In the genomic region with DNA sequence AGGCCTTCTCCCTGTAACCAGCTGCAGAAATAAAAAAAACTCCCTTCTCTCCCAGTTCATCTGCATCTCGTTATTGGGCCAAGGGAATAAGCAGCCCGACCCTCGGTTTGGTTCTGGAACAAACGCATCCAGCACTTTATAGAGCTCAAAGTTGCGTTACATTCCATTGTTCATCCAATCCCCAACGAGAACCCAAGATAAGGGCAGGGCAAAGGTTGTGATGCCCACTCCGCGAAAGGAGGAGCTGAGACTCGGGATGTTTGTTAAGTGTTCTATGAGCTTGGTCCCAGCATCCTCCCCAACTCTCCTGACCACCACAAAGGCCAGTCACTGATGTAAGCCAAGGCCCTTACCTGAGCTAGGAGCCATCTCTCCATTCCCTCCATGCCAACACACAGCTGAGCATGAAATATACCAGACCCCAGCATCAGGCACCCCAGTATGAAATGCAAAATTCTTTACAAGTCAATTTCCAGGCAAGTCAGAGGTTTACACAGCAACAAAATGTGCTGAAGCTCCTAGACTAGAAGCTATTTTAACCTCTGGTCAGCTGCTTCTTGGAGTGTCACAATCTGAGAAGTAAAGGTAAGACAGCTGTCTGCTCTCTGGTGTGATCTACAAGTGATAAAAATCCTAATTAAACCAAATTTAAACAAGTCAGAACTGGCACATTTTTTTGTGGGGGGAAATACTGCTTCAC, we compare ENCODE assay signal across 12 cellular contexts. TPM values are rescaled to one million over a fixed set of nuclear protein-coding genes. Genes with fewer than 3 reads are reported as not detected.
DNase-seq lines count a peak whose midpoint lies in the region; ATAC-seq, FAIRE-seq and TF ChIP-seq lines count a peak whose summit lies in the region.
"Had no signal": no experiment of that assay in that cellular context is flagged by ENCODE, and none has a peak within 500 bp of the region (broad histone marks: within the 10 kb centered on the region; RNA-seq: fewer than 3 reads in every experiment).

No MANE protein-coding gene starts in this region.

- no peak overlapping the region for H3K4me3 ChIP-seq in small intestine (ENCODE audit: low read depth in 1 of 2, low read length in 2 of 2)
- no peak overlapping the region for H3K4me3 ChIP-seq in GM23338

- FAIRE-seq in small intestine (lab: Jason Lieb, UNC) = no peak
- FAIRE-seq: A204.1, bronchial epithelial cell had no signal

- 17 to 51% (median 50%) methylated on average over 9 of the region's 9 CpGs for WGBS in small intestine, 3 donors

- no peaks in the 10 kb centered on the region for H3K9me3 ChIP-seq in small intestine (ENCODE audit: control insufficient read depth, low read depth)

- H3K27me3 ChIP-seq in small intestine (ENCODE audit: control insufficient read depth in 2 of 2, insufficient read depth in 2 of 2, low read length in 2 of 2) = no peaks in the 10 kb centered on the region
- H3K27me3 ChIP-seq in GM23338 (ENCODE audit: insufficient read depth) = no peaks in the 10 kb centered on the region

- no peaks in the 10 kb centered on the region for H3K9me2 ChIP-seq in GM23338 (ENCODE audit: insufficient read depth)

- no peak for TF ChIP-seq CTCF in GM23338 (conservative IDR thresholded peaks at IDR 0.05; ENCODE audit: low read depth in 2 of 2)

- H4K20me1 ChIP-seq in GM23338 (replicated peaks; ENCODE audit: insufficient read depth) = peaks cover 89% of the 10 kb centered on the region

- no peaks in the 10 kb centered on the region for H3K27me3 Mint-ChIP-seq in activated CD4-positive, alpha-beta T cell treated with anti-CD3 and anti-CD28 coated beads for 36 hours
- H3K27me3 Mint-ChIP-seq in activated CD4-positive, alpha-beta memory T cell treated with anti-CD3 and anti-CD28 coated beads, Interleukin-2, amount 10 ng/mL, durations not matched to agents 7 days and 5 days = no peaks in the 10 kb centered on the region
- H3K27me3 Mint-ChIP-seq in immature natural killer cell (ENCODE audit: low read depth in 3 of 3) = peaks cover 4 to 27% (median 16%) of the 10 kb centered on the region in 3 donors
- H3K27me3 Mint-ChIP-seq in GM23338 (ENCODE audit: insufficient read depth, low read depth, poor library complexity) = peaks cover 3% of the 10 kb centered on the region

- POLR2A ChIA-PET in activated CD4-positive, alpha-beta T cell treated with anti-CD3 and anti-CD28 coated beads for 36 hours (lab: Charles Lee) = interaction anchor here (0.6 to 2.4 kb wide), 7 partner anchors 9 to 869 kb away, joined by 3 to 10 read pairs (median 3); a partner anchor contains a TSS
- POLR2A ChIA-PET in activated CD4-positive, alpha-beta memory T cell treated with anti-CD3 and anti-CD28 coated beads, Interleukin-2, amount 10 ng/mL, durations not matched to agents 7 days and 5 days (lab: Charles Lee) = interaction anchor here (1.1 to 4.7 kb wide), 8 partner anchors 11 to 31 kb away, joined by 3 to 36 read pairs (median 8); a partner anchor contains a TSS

- CTCF ChIA-PET in activated CD4-positive, alpha-beta T cell treated with anti-CD3 and anti-CD28 coated beads for 36 hours (lab: Charles Lee) = interaction anchor here (0.5 to 2.1 kb wide), 11 partner anchors 9 to 563 kb away, joined by 3 to 13 read pairs (median 4); no protein-coding TSS in a partner anchor
- CTCF ChIA-PET in activated CD4-positive, alpha-beta memory T cell treated with anti-CD3 and anti-CD28 coated beads, Interleukin-2, amount 10 ng/mL, durations not matched to agents 7 days and 5 days (lab: Charles Lee) = interaction anchor here (0.5 to 2.0 kb wide), 6 partner anchors 8 to 131 kb away, joined by 3 to 9 read pairs (median 4); a partner anchor contains a TSS

- no peaks in the 10 kb centered on the region for H3K9me3 Mint-ChIP-seq in activated CD4-positive, alpha-beta T cell treated with anti-CD3 and anti-CD28 coated beads for 36 hours (ENCODE audit: low read depth)
- H3K9me3 Mint-ChIP-seq in activated CD4-positive, alpha-beta memory T cell treated with anti-CD3 and anti-CD28 coated beads, Interleukin-2, amount 10 ng/mL, durations not matched to agents 7 days and 5 days = no peaks in the 10 kb centered on the region
- H3K9me3 Mint-ChIP-seq in immature natural killer cell (no peaks in the 10 kb centered on the region), GM23338 (peaks cover 8% of the 10 kb centered on the region; the same call in 2 of the 3 replicates)

- H3K36me3 ChIP-seq in small intestine (ENCODE audit: control insufficient read depth in 2 of 2, insufficient read depth in 2 of 2, low read length in 2 of 2) (no peaks in the 10 kb centered on the region), GM23338 (ENCODE audit: insufficient read depth) (no peaks in the 10 kb centered on the region; the same call in 1 of the 2 replicates)

- peaks cover 99% of the 10 kb centered on the region for H3K79me2 ChIP-seq in GM23338 (replicated peaks; ENCODE audit: insufficient read depth)

- H3K4me3 Mint-ChIP-seq in activated CD4-positive, alpha-beta T cell treated with anti-CD3 and anti-CD28 coated beads for 36 hours = peak overlapping the region; percentile 2
- H3K4me3 Mint-ChIP-seq in activated CD4-positive, alpha-beta memory T cell treated with anti-CD3 and anti-CD28 coated beads, Interleukin-2, amount 10 ng/mL, durations not matched to agents 7 days and 5 days = no peak overlapping the region
- H3K4me3 Mint-ChIP-seq in immature natural killer cell (peak overlapping the region; percentile 65 to 83 (median 73)), GM23338 (no peak overlapping the region)

- DNase-seq in activated CD4-positive, alpha-beta T cell treated with anti-CD3 and anti-CD28 coated beads for 36 hours = no peak
- no peak for DNase-seq in activated CD4-positive, alpha-beta T cell treated with anti-CD3 and anti-CD28 coated beads, Interleukin-2, amount 50 U/mL, for 4 hours
- DNase-seq in activated CD4-positive, alpha-beta memory T cell treated with anti-CD3 and anti-CD28 coated beads, Interleukin-2, amount 10 ng/mL, durations not matched to agents 7 days and 5 days = no peak
- no peak for DNase-seq in immature natural killer cell
- peak; percentile 82 for DNase-seq in small intestine
- DNase-seq in NCI-H1694 (lab: John Stamatoyannopoulos, UW) = no peak
- DNase-seq in GM23338 (ENCODE audit: low spot score) = no peak
- DNase-seq: NCI-H1417 treated with DMSO at 0.1 percent for 48 hours, NCI-H774 had no signal

- no peak overlapping the region for H3K4me2 ChIP-seq in GM23338

- H3K27ac Mint-ChIP-seq in activated CD4-positive, alpha-beta T cell treated with anti-CD3 and anti-CD28 coated beads for 36 hours = peak overlapping the region; percentile 88
- H3K27ac Mint-ChIP-seq in activated CD4-positive, alpha-beta memory T cell treated with anti-CD3 and anti-CD28 coated beads, Interleukin-2, amount 10 ng/mL, durations not matched to agents 7 days and 5 days = peak overlapping the region; percentile 77
- peak overlapping the region; percentile 95 to 99 (median 96) for H3K27ac Mint-ChIP-seq in immature natural killer cell
- H3K27ac Mint-ChIP-seq in GM23338 = no peak overlapping the region

- no peak for ATAC-seq in activated CD4-positive, alpha-beta T cell treated with anti-CD3 and anti-CD28 coated beads for 36 hours
- no peak for ATAC-seq in HG02610 (IDR thresholded peaks at IDR 0.05; ENCODE audit: unreplicated experiment)
- ATAC-seq in GM23338 = no peak

- H3K27ac ChIP-seq in small intestine (ENCODE audit: low read depth in 1 of 2, low read length in 1 of 2) = peak overlapping the region; percentile 47 to 60
- no peak overlapping the region for H3K27ac ChIP-seq in GM23338 (ENCODE audit: low read depth)

- peaks cover 17 to 45% of the 10 kb centered on the region in 2 donors for H3K4me1 ChIP-seq in small intestine (ENCODE audit: control insufficient read depth in 2 of 2, insufficient read depth in 1 of 2, low read depth in 1 of 2, low read length in 1 of 2)
- H3K4me1 ChIP-seq in GM23338 (ENCODE audit: insufficient read depth) = peaks cover 16% of the 10 kb centered on the region; the same call in 1 of the 2 replicates

- H3K4me1 Mint-ChIP-seq in activated CD4-positive, alpha-beta T cell treated with anti-CD3 and anti-CD28 coated beads for 36 hours = peaks cover 91% of the 10 kb centered on the region
- H3K4me1 Mint-ChIP-seq in activated CD4-positive, alpha-beta memory T cell treated with anti-CD3 and anti-CD28 coated beads, Interleukin-2, amount 10 ng/mL, durations not matched to agents 7 days and 5 days = peaks cover 86% of the 10 kb centered on the region
- H3K4me1 Mint-ChIP-seq in immature natural killer cell = peaks cover 94 to 96% of the 10 kb centered on the region in 2 donors
- H3K4me1 Mint-ChIP-seq in GM23338 = peaks cover 42% of the 10 kb centered on the region

- peaks cover 30% of the 10 kb centered on the region for H3K36me3 Mint-ChIP-seq in activated CD4-positive, alpha-beta T cell treated with anti-CD3 and anti-CD28 coated beads for 36 hours (ENCODE audit: low read depth)
- H3K36me3 Mint-ChIP-seq in activated CD4-positive, alpha-beta memory T cell treated with anti-CD3 and anti-CD28 coated beads, Interleukin-2, amount 10 ng/mL, durations not matched to agents 7 days and 5 days (ENCODE audit: low read depth) = peaks cover 44% of the 10 kb centered on the region
- H3K36me3 Mint-ChIP-seq in immature natural killer cell (peaks cover 0 to 4% (median 4%) of the 10 kb centered on the region in 3 donors), GM23338 (ENCODE audit: low read depth) (peaks cover 17% of the 10 kb centered on the region)

- intact Hi-C loops in activated CD4-positive, alpha-beta T cell treated with anti-CD3 and anti-CD28 coated beads for 36 hours (cut with DNase I, micrococcal nuclease) = loop anchor here (1.0 to 2.0 kb wide), 3 partner anchors 11 to 50 kb away; a partner anchor contains a TSS

- no peak overlapping the region for H2AFZ ChIP-seq in GM23338

- no peaks in the 10 kb centered on the region for H3F3A ChIP-seq in GM23338 (replicated peaks; ENCODE audit: low read depth)

TF ChIP-seq in GM23338, 12 proteins besides CTCF, POLR2A, EP300 and RAD21 (continues in another document):
- no peak for TF ChIP-seq POLR2AphosphoS5 (IDR thresholded peaks at IDR 0.05; ENCODE audit: low read depth)

RNA-seq across cellular contexts. Expression of a gene that starts 17.9 kb away (rescaled TPM):
- 10 to 100 TPM; 45.4 to 47.8 TPM for total RNA-seq in activated CD4-positive, alpha-beta T cell treated with anti-CD3 and anti-CD28 coated beads for 36 hours
- total RNA-seq in activated CD4-positive, alpha-beta memory T cell treated with anti-CD3 and anti-CD28 coated beads, Interleukin-2, amount 10 ng/mL, durations not matched to agents 7 days and 5 days = 10 to 100 TPM; 55.0 to 56.7 TPM
- 100 to 1,000 TPM; 114 to 174 (median 129) TPM for polyA plus RNA-seq in immature natural killer cell
- polyA plus RNA-seq in small intestine = 10 to 100 TPM; 73.3 to 84.5 (median 78.6) TPM
- 35.1 and 42.9 TPM in 2 replicates for total RNA-seq in GM23338 (2014; rRNA removed; shearing (Covaris generic))
- 133 and 136 TPM in 2 replicates for polyA plus RNA-seq in GM23338 (2016; fragmentation: Nextera tagmentation; extraction: Ambion mirVana)

RNA-seq across cellular contexts. Expression of a gene that starts 20.8 kb away (rescaled TPM):
- total RNA-seq in activated CD4-positive, alpha-beta T cell treated with anti-CD3 and anti-CD28 coated beads for 36 hours = 10 to 100 TPM; 83.4 to 84.9 TPM
- total RNA-seq in activated CD4-positive, alpha-beta memory T cell treated with anti-CD3 and anti-CD28 coated beads, Interleukin-2, amount 10 ng/mL, durations not matched to agents 7 days and 5 days = 100 to 1,000 TPM; 254 to 267 TPM
- polyA plus RNA-seq in immature natural killer cell (10 to 100 TPM in 1 of 3 donors, 1 to 10 TPM in 2; 7.9 to 28.4 (median 9.9) TPM), small intestine (10 to 100 TPM; 32.7 to 55.9 (median 50.5) TPM), GM23338 (2016; fragmentation: Nextera tagmentation; extraction: Ambion mirVana) (13.5 and 14.0 TPM in 2 replicates)
- total RNA-seq in GM23338 (2014; rRNA removed; shearing (Covaris generic)) = 66.1 and 79.9 TPM in 2 replicates

Comparison
In these comparisons a context has a peak if more than half of its experiments do, and no peak if none do; other contexts are left out.
1. H3K4me3 Mint-ChIP-seq: peak in activated CD4-positive, alpha-beta T cell treated with anti-CD3 and anti-CD28 coated beads for 36 hours (single experiment) and immature natural killer cell (5 of 5); none in activated CD4-positive, alpha-beta memory T cell treated with anti-CD3 and anti-CD28 coated beads, Interleukin-2, amount 10 ng/mL, durations not matched to agents 7 days and 5 days (single experiment) and GM23338 (single experiment).